ENCODE assay signal across 8 cellular contexts in genomic region chr14:35851823-35852222, GRCh38.
"Had no signal": no experiment of that assay in that cellular context is flagged by ENCODE, and none has a peak within 500 bp of the region (broad histone marks: within the 10 kb centered on the region; RNA-seq: fewer than 3 reads in every experiment).

No MANE protein-coding gene starts in this region.

- H3K27ac ChIP-seq: GM23248 had no signal

- DNase-seq: GM23248, GOT3, H7, Kasumi-1, KG1 had no signal

- H3K4me3 ChIP-seq: GM23248, HAP-1 had no signal

- FAIRE-seq: HTR-8/SVneo had no signal

- H2AFZ ChIP-seq: GM23248 had no signal

- H3K4me1 ChIP-seq: HAP-1 had no signal

- H3K9me3 ChIP-seq: HAP-1 had no signal

- H3K9ac ChIP-seq: GM23248 had no signal

- ATAC-seq: HCT116 had no signal
